In genomic region chr6:138514860-138515540, GRCh38 we compare ENCODE assay signal across 1 cellular context.
TF ChIP-seq lines count a peak whose summit lies in the region.

No MANE protein-coding gene starts in this region.

TF ChIP-seq in K562, 482 proteins besides CTCF, POLR2A, EP300 and RAD21:
- TF ChIP-seq, protein P1, sequence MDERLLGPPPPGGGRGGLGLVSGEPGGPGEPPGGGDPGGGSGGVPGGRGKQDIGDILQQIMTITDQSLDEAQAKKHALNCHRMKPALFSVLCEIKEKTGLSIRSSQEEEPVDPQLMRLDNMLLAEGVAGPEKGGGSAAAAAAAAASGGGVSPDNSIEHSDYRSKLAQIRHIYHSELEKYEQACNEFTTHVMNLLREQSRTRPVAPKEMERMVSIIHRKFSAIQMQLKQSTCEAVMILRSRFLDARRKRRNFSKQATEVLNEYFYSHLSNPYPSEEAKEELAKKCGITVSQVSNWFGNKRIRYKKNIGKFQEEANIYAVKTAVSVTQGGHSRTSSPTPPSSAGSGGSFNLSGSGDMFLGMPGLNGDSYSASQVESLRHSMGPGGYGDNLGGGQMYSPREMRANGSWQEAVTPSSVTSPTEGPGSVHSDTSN (CRISPR knock-in tag; IDR thresholded peaks at IDR 0.05; ENCODE audit: low read depth), result no peak
- TF ChIP-seq, protein P1 (tag; conservative IDR thresholded peaks at IDR 0.05; ENCODE audit: low read depth), result 0 out of 2 replicates have a peak, but pooled peaks have one; percentile 9
- TF ChIP-seq NFE2L1 (tag; IDR thresholded peaks at IDR 0.05; ENCODE audit: borderline replicate concordance, low read depth), result no peak
- peak; percentile 41; the same call in 1 of the 2 replicates for TF ChIP-seq PKNOX1 (IDR thresholded peaks at IDR 0.05)
